In the genomic region with DNA sequence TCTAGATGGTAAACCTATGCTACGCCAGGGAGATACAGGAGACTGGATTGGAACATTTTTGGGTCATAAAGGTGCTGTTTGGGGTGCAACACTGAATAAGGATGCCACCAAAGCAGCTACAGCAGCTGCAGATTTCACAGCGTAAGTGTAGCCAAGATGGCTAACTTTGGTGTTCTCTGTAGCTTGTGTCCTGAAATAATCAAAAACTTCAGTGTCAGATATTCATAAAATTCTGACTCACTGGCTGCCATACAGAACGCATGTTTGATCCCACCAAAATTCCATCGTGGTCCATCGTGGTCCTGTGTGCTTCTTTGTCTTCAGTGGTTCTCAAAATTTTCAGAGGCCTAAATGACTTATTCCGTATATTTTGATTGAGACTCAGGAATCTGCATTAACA, we compare ENCODE assay signal across 10 cellular contexts. TPM values are rescaled to one million over a fixed set of nuclear protein-coding genes. Genes with fewer than 3 reads are reported as not detected.
DNase-seq lines count a peak whose midpoint lies in the region; ATAC-seq and TF ChIP-seq lines count a peak whose summit lies in the region.
"Had no signal": no experiment of that assay in that cellular context is flagged by ENCODE, and none has a peak within 500 bp of the region (broad histone marks: within the 10 kb centered on the region; RNA-seq: fewer than 3 reads in every experiment).

No MANE protein-coding gene starts in this region.

- peaks cover 3% of the 10 kb centered on the region for H3K36me3 ChIP-seq in cardiac muscle cell
- H3K36me3 ChIP-seq in lower lobe of right lung: peaks cover 14% of the 10 kb centered on the region
- no peaks in the 10 kb centered on the region for H3K36me3 ChIP-seq in urinary bladder (ENCODE audit: insufficient read depth)

- H3K9me3 ChIP-seq in cardiac muscle cell (ENCODE audit: low read depth): no peaks in the 10 kb centered on the region
- no peaks in the 10 kb centered on the region for H3K9me3 ChIP-seq in lower lobe of right lung

- intact Hi-C loops in Right ventricle myocardium superior (cut with DNase I) (no loop called here), lower lobe of right lung (cut with DNase I) (no loop called here)

- 45% methylated on average over 6 of the region's 6 CpGs for WGBS in urinary bladder

- TF ChIP-seq CTCF in cardiac muscle cell (IDR thresholded peaks at IDR 0.05; ENCODE audit: low read depth, low read length) (no peak), astrocyte of the spinal cord (IDR thresholded peaks at IDR 0.05; ENCODE audit: low read depth, low read length) (no peak), lower lobe of right lung (IDR thresholded peaks at IDR 0.05) (no peak)

- DNase-seq in cardiac muscle cell (ENCODE audit: low read depth in 1 of 2, low spot score in 1 of 2) (peak in 1 of 2 donors; percentile 25), Right ventricle myocardium superior (no peak), astrocyte of the spinal cord (ENCODE audit: low read depth, low spot score) (no peak), lower lobe of right lung (no peak), NCI-H2107 (lab: John Stamatoyannopoulos, UW) (no peak)
- no peak for DNase-seq in activated effector memory CD4-positive, alpha-beta T cell treated with anti-CD3 and anti-CD28 coated beads, Interleukin-2, amount 50 U/mL, for 16 hours
- DNase-seq: NCI-H187 had no signal

- no peak for ATAC-seq in Right ventricle myocardium superior (ENCODE audit: poor library complexity)
- ATAC-seq in lower lobe of right lung: no peak
- ATAC-seq in GM19328 (IDR thresholded peaks at IDR 0.05; ENCODE audit: unreplicated experiment): no peak
- ATAC-seq: left lobe of liver had no signal

- H3K4me1 ChIP-seq in cardiac muscle cell (ENCODE audit: low read depth): peaks cover 22% of the 10 kb centered on the region
- peaks cover 35% of the 10 kb centered on the region for H3K4me1 ChIP-seq in lower lobe of right lung
- peaks cover 2% of the 10 kb centered on the region for H3K4me1 ChIP-seq in urinary bladder (ENCODE audit: insufficient read depth)

- H3K27ac ChIP-seq in cardiac muscle cell (peak overlapping the region; percentile 99), lower lobe of right lung (peak overlapping the region; percentile 97), urinary bladder (ENCODE audit: low read depth) (no peak overlapping the region)

- H3K27me3 ChIP-seq in cardiac muscle cell (no peaks in the 10 kb centered on the region), lower lobe of right lung (ENCODE audit: low read depth) (no peaks in the 10 kb centered on the region)

- H3K4me3 ChIP-seq in cardiac muscle cell (peak overlapping the region; percentile 86), astrocyte of the spinal cord (ENCODE audit: low read depth, low read length) (peak overlapping the region; percentile 99), lower lobe of right lung (peak overlapping the region; percentile 71), urinary bladder (ENCODE audit: low read depth, low read length) (peak overlapping the region; percentile 81)

- in situ Hi-C loops in astrocyte of the spinal cord (cut with HindIII; ENCODE audit: low sequenced_read_pairs): no loop called here

RNA-seq across cellular contexts. Expression of a gene that starts 1.3 kb away (rescaled TPM):
- 81.6 and 91.1 TPM in 2 replicates for total RNA-seq in cardiac muscle cell
- polyA plus RNA-seq in cardiac muscle cell: 257 and 261 TPM in 2 replicates
- 123 TPM for total RNA-seq in Right ventricle myocardium superior
- total RNA-seq in lower lobe of right lung: 65.4 TPM
- total RNA-seq in urinary bladder: 62.3 TPM
- 80.7 TPM for polyA plus RNA-seq in urinary bladder

RNA-seq across cellular contexts. Expression of a gene that starts 27.6 kb away (rescaled TPM):
- total RNA-seq in cardiac muscle cell: 15.2 and 23.9 TPM in 2 replicates
- polyA plus RNA-seq in cardiac muscle cell: 30.7 and 31.2 TPM in 2 replicates
- total RNA-seq in Right ventricle myocardium superior: 15.9 TPM
- 44.0 TPM for total RNA-seq in lower lobe of right lung
- total RNA-seq in urinary bladder: 36.5 TPM
- 28.1 TPM for polyA plus RNA-seq in urinary bladder
